In genomic region chr7:1544896-1545416, GRCh38 we compare ENCODE assay signal across 3 cellular contexts.
TF ChIP-seq lines count a peak whose summit lies in the region.

No MANE protein-coding gene starts in this region.

TF ChIP-seq in SK-N-SH treated with all-trans-retinoic acid at 6 μM for 48 hours, 23 proteins besides CTCF, POLR2A, EP300 and RAD21 (continues in another document):
- TF ChIP-seq ZNF8 (CRISPR knock-in tag; IDR thresholded peaks at IDR 0.05) (no peak), TSHZ2 (CRISPR knock-in tag; IDR thresholded peaks at IDR 0.05) (no peak), PPARA (CRISPR knock-in tag; IDR thresholded peaks at IDR 0.05; ENCODE audit: borderline replicate concordance) (no peak), ISL1 (CRISPR knock-in tag; IDR thresholded peaks at IDR 0.05) (no peak), ARNTL (CRISPR knock-in tag; IDR thresholded peaks at IDR 0.05; ENCODE audit: borderline replicate concordance, low read depth) (no peak), ZFP30 (CRISPR knock-in tag; IDR thresholded peaks at IDR 0.05) (no peak), ZNF70 (CRISPR knock-in tag; IDR thresholded peaks at IDR 0.05) (no peak), ZC3H10 (CRISPR knock-in tag; IDR thresholded peaks at IDR 0.05) (no peak), SNAI2 (CRISPR knock-in tag; IDR thresholded peaks at IDR 0.05) (no peak), ZNF565 (CRISPR knock-in tag; conservative IDR thresholded peaks at IDR 0.05; ENCODE audit: low read depth) (no peak), OSR1 (CRISPR knock-in tag; IDR thresholded peaks at IDR 0.05) (no peak), RARB (CRISPR knock-in tag; IDR thresholded peaks at IDR 0.05) (no peak), ESRRG (CRISPR knock-in tag; IDR thresholded peaks at IDR 0.05) (no peak), TOX (CRISPR knock-in tag; IDR thresholded peaks at IDR 0.05; ENCODE audit: borderline replicate concordance) (no peak)
- TF ChIP-seq, protein P1, sequence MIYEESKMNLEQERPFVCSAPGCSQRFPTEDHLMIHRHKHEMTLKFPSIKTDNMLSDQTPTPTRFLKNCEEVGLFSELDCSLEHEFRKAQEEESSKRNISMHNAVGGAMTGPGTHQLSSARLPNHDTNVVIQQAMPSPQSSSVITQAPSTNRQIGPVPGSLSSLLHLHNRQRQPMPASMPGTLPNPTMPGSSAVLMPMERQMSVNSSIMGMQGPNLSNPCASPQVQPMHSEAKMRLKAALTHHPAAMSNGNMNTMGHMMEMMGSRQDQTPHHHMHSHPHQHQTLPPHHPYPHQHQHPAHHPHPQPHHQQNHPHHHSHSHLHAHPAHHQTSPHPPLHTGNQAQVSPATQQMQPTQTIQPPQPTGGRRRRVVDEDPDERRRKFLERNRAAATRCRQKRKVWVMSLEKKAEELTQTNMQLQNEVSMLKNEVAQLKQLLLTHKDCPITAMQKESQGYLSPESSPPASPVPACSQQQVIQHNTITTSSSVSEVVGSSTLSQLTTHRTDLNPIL (CRISPR knock-in tag; IDR thresholded peaks at IDR 0.05; ENCODE audit: low read depth): no peak
- TF ChIP-seq, protein P2, sequence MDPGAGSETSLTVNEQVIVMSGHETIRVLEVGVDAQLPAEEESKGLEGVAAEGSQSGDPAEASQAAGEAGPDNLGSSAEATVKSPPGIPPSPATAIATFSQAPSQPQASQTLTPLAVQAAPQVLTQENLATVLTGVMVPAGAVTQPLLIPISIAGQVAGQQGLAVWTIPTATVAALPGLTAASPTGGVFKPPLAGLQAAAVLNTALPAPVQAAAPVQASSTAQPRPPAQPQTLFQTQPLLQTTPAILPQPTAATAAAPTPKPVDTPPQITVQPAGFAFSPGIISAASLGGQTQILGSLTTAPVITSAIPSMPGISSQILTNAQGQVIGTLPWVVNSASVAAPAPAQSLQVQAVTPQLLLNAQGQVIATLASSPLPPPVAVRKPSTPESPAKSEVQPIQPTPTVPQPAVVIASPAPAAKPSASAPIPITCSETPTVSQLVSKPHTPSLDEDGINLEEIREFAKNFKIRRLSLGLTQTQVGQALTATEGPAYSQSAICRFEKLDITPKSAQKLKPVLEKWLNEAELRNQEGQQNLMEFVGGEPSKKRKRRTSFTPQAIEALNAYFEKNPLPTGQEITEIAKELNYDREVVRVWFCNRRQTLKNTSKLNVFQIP (CRISPR knock-in tag; IDR thresholded peaks at IDR 0.05; ENCODE audit: borderline replicate concordance, low read depth): no peak

TF ChIP-seq in SK-N-SH, 30 proteins besides CTCF, POLR2A, EP300 and RAD21:
- TF ChIP-seq EZH2phosphoT487 (IDR thresholded peaks at IDR 0.05; ENCODE audit: borderline replicate concordance, low read depth): no peak
- no peak for TF ChIP-seq TEAD4 (IDR thresholded peaks at IDR 0.05; ENCODE audit: borderline replicate concordance, insufficient read depth)
- no peak for TF ChIP-seq MXI1 (IDR thresholded peaks at IDR 0.05; ENCODE audit: low read depth, low read length)
TF ChIP-seq in SK-N-SH: peak in this region for 0.

TF ChIP-seq in HCT116, 20 proteins besides CTCF, POLR2A, EP300 and RAD21:
- TF ChIP-seq TCF7L2 (IDR thresholded peaks at IDR 0.05; ENCODE audit: borderline replicate concordance, extremely low read depth, insufficient read depth, insufficient read length): no peak
